Comparison of ENCODE assay signal across 14 cellular contexts in the genomic region with DNA sequence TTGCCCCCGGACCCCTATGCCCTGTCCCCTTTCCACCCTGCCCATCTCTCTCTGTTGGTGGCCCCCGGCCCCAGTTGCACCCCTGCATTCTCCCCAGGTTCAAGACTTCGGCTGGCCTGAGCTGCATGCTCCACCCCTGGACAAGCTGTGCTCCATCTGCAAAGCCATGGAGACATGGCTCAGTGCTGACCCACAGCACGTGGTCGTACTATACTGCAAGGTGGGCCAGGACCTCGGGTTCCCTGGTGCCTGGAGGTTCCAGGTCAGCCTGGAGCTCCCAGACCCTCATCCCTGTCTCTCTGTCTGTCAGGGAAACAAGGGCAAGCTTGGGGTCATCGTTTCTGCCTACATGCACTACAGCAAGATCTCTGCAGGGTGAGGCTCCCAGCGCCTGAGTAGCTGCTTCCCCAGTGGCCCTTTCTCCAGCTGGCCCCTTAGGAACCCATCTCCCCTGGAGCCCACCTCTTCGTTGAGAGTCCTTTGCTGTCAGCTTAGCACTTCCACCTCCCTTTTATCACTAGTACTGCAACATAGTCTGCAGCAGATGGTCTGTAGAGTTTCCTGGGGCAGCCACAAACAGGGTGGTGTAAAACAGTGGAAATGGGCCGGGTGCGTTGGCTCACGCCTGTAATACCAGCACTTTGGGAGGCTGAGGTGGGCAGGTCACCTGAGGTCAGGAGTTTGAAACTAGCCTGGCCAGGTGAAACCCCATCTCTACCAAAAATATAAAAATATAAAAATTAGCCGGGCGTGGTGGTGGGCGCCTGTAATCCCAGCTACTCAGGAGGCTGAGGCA. TPM values are rescaled to one million over a fixed set of nuclear protein-coding genes. Genes with fewer than 3 reads are reported as not detected.
DNase-seq lines count a peak whose midpoint lies in the region; ATAC-seq and TF ChIP-seq lines count a peak whose summit lies in the region.
"Had no signal": no experiment of that assay in that cellular context is flagged by ENCODE, and none has a peak within 500 bp of the region (broad histone marks: within the 10 kb centered on the region; RNA-seq: fewer than 3 reads in every experiment).

No MANE protein-coding gene starts in this region.

- no peaks in the 10 kb centered on the region for H3K36me3 Mint-ChIP-seq in activated T-cell treated with anti-CD3 and anti-CD28 coated beads, Interleukin-2, amount 50 U/mL, for 72 hours (ENCODE audit: insufficient read depth in 2 of 2)
- no peaks in the 10 kb centered on the region for H3K36me3 Mint-ChIP-seq in activated naive CD8-positive, alpha-beta T cell treated with anti-CD3 and anti-CD28 coated beads, Interleukin-2, amount 10 ng/mL, durations not matched to agents 7 days and 5 days

- H3K4me1 Mint-ChIP-seq in activated T-cell treated with anti-CD3 and anti-CD28 coated beads, Interleukin-2, amount 50 U/mL, for 72 hours (ENCODE audit: low read depth), result peaks cover 16% of the 10 kb centered on the region
- H3K4me1 Mint-ChIP-seq in activated naive CD8-positive, alpha-beta T cell treated with anti-CD3 and anti-CD28 coated beads, Interleukin-2, amount 10 ng/mL, durations not matched to agents 7 days and 5 days, result peaks cover 8% of the 10 kb centered on the region

- peak overlapping the region; percentile 17 for H3K56ac ChIP-seq in mesendoderm (ENCODE audit: low read length)

- no peak overlapping the region for H2BK5ac ChIP-seq in mesendoderm (ENCODE audit: low read length)

- no peak for DNase-seq in activated T-cell treated with anti-CD3 and anti-CD28 coated beads, Interleukin-2, amount 50 U/mL, for 72 hours
- no peak for DNase-seq in activated T-cell treated with anti-CD3 and anti-CD28 coated beads, Interleukin-2, amount 50 U/mL, for 1 hour
- DNase-seq in activated naive CD8-positive, alpha-beta T cell treated with anti-CD3 and anti-CD28 coated beads, Interleukin-2, amount 10 ng/mL, durations not matched to agents 7 days and 5 days, result peak; percentile 30
- DNase-seq in mesendoderm (no peak), substantia nigra (lab: John Stamatoyannopoulos, UW) (no peak), NCI-H345 (lab: John Stamatoyannopoulos, UW) (no peak), activated gamma-delta T cell treated with Interleukin-2 at 50 U/mL for 16 hours (no peak), GM20000 (ENCODE audit: low spot score) (no peak)
- DNase-seq: colonic mucosa, T1000 had no signal

- no peak overlapping the region for H3K4me3 ChIP-seq in mesendoderm (ENCODE audit: low read length)

- no peak overlapping the region for H2BK15ac ChIP-seq in mesendoderm (replicated peaks; ENCODE audit: low read depth)

- POLR2A ChIA-PET in activated naive CD8-positive, alpha-beta T cell treated with anti-CD3 and anti-CD28 coated beads, Interleukin-2, amount 10 ng/mL, durations not matched to agents 7 days and 5 days (lab: Charles Lee), result interaction anchor here (3.5 kb wide), 1 partner anchor 24 kb away, joined by 17 read pairs; the partner anchor contains the start of gene SPRYD3

- no peak overlapping the region for H2AK5ac ChIP-seq in mesendoderm (ENCODE audit: low read length)

- H3K4me3 Mint-ChIP-seq in activated T-cell treated with anti-CD3 and anti-CD28 coated beads, Interleukin-2, amount 50 U/mL, for 72 hours, result peak overlapping the region; percentile 7 to 19
- no peak overlapping the region for H3K4me3 Mint-ChIP-seq in activated naive CD8-positive, alpha-beta T cell treated with anti-CD3 and anti-CD28 coated beads, Interleukin-2, amount 10 ng/mL, durations not matched to agents 7 days and 5 days

- H3K36me3 ChIP-seq in mesendoderm (ENCODE audit: control insufficient read depth, insufficient read depth, low read length), result no peaks in the 10 kb centered on the region
- H3K36me3 ChIP-seq: colonic mucosa had no signal

- H3K27ac ChIP-seq in mesendoderm (ENCODE audit: low read depth, low read length), result no peak overlapping the region
- peak overlapping the region; percentile 99 for H3K27ac ChIP-seq in substantia nigra (ENCODE audit: low read depth, low read length, poor library complexity, severe bottlenecking)

- H3K27me3 ChIP-seq in mesendoderm (ENCODE audit: insufficient read depth, low read length, poor library complexity), result no peaks in the 10 kb centered on the region
- H3K27me3 ChIP-seq: colonic mucosa had no signal

- peaks cover 15% of the 10 kb centered on the region for H3K4me1 ChIP-seq in mesendoderm (ENCODE audit: control insufficient read depth, low read depth, low read length)

- no peak overlapping the region for H2BK120ac ChIP-seq in mesendoderm (ENCODE audit: low read depth, low read length)

- H3K79me2 ChIP-seq in mesendoderm (ENCODE audit: control insufficient read depth, insufficient read depth, low read length), result peaks cover 15% of the 10 kb centered on the region

- no peak overlapping the region for H4K8ac ChIP-seq in mesendoderm (ENCODE audit: low read depth, low read length)

- H3K4me2 ChIP-seq in mesendoderm (ENCODE audit: low read length), result no peak overlapping the region

- no peak overlapping the region for H4K5ac ChIP-seq in mesendoderm (ENCODE audit: low read length)

- no CpG with 5 or more reads among the region's 15 CpGs for WGBS in mesendoderm (ENCODE audit: extremely low coverage, insufficient coverage, low lambda C conversion rate)

- no peak for ATAC-seq in activated T-cell treated with anti-CD3 and anti-CD28 coated beads, Interleukin-2, amount 50 U/mL, for 72 hours (replicated peaks in 1 of 2)
- ATAC-seq in activated naive CD8-positive, alpha-beta T cell treated with anti-CD3 and anti-CD28 coated beads, Interleukin-2, amount 10 ng/mL, durations not matched to agents 7 days and 5 days (ENCODE audit: low read depth), result no peak

- H3K9me3 Mint-ChIP-seq in activated T-cell treated with anti-CD3 and anti-CD28 coated beads, Interleukin-2, amount 50 U/mL, for 72 hours, result no peaks in the 10 kb centered on the region
- no peaks in the 10 kb centered on the region for H3K9me3 Mint-ChIP-seq in activated naive CD8-positive, alpha-beta T cell treated with anti-CD3 and anti-CD28 coated beads, Interleukin-2, amount 10 ng/mL, durations not matched to agents 7 days and 5 days

- H3K18ac ChIP-seq in mesendoderm (ENCODE audit: low read length), result no peak overlapping the region

- no peak overlapping the region for H3K27ac Mint-ChIP-seq in activated T-cell treated with anti-CD3 and anti-CD28 coated beads, Interleukin-2, amount 50 U/mL, for 72 hours
- no peak overlapping the region for H3K27ac Mint-ChIP-seq in activated naive CD8-positive, alpha-beta T cell treated with anti-CD3 and anti-CD28 coated beads, Interleukin-2, amount 10 ng/mL, durations not matched to agents 7 days and 5 days

- no peak for TF ChIP-seq CTCF in GM20000 (IDR thresholded peaks at IDR 0.05; ENCODE audit: extremely low read depth, missing control alignments)

- no peak overlapping the region for H3K4ac ChIP-seq in mesendoderm (ENCODE audit: low read depth, low read length)

- peaks cover 17% of the 10 kb centered on the region for H3K79me1 ChIP-seq in mesendoderm (ENCODE audit: low read length)

- H3K23ac ChIP-seq in mesendoderm (ENCODE audit: low read length), result no peak overlapping the region

- no peaks in the 10 kb centered on the region for H3K27me3 Mint-ChIP-seq in activated T-cell treated with anti-CD3 and anti-CD28 coated beads, Interleukin-2, amount 50 U/mL, for 72 hours (ENCODE audit: low read depth)
- peaks cover 4% of the 10 kb centered on the region for H3K27me3 Mint-ChIP-seq in activated naive CD8-positive, alpha-beta T cell treated with anti-CD3 and anti-CD28 coated beads, Interleukin-2, amount 10 ng/mL, durations not matched to agents 7 days and 5 days

- H3K9ac ChIP-seq in mesendoderm (ENCODE audit: low read length), result no peak overlapping the region

RNA-seq across cellular contexts. Expression of gene TNS2, which starts 5.8 kb away (rescaled TPM):
- total RNA-seq in activated T-cell treated with anti-CD3 and anti-CD28 coated beads, Interleukin-2, amount 50 U/mL, for 72 hours, result 1 to 10 TPM; 1.5 to 2.6 TPM
- 1 to 10 TPM; 1.9 to 3.0 TPM for total RNA-seq in activated naive CD8-positive, alpha-beta T cell treated with anti-CD3 and anti-CD28 coated beads, Interleukin-2, amount 10 ng/mL, durations not matched to agents 7 days and 5 days
- polyA plus RNA-seq in mesendoderm (2013, experiment 1 of 2), result 15.4 TPM
- polyA plus RNA-seq in mesendoderm (2013, experiment 2 of 2), result 22.5 TPM

RNA-seq across cellular contexts. Expression of gene SPRYD3, which starts 23.5 kb away (rescaled TPM):
- total RNA-seq in activated T-cell treated with anti-CD3 and anti-CD28 coated beads, Interleukin-2, amount 50 U/mL, for 72 hours, result 10 to 100 TPM; 30.0 to 31.5 TPM
- 10 to 100 TPM; 34.4 to 37.8 TPM for total RNA-seq in activated naive CD8-positive, alpha-beta T cell treated with anti-CD3 and anti-CD28 coated beads, Interleukin-2, amount 10 ng/mL, durations not matched to agents 7 days and 5 days
- polyA plus RNA-seq in mesendoderm (2013, experiment 1 of 2), result 4.4 TPM
- 4.3 TPM for polyA plus RNA-seq in mesendoderm (2013, experiment 2 of 2)

RNA-seq across cellular contexts. Expression of gene IGFBP6, which starts 41.8 kb away (rescaled TPM):
- total RNA-seq in activated T-cell treated with anti-CD3 and anti-CD28 coated beads, Interleukin-2, amount 50 U/mL, for 72 hours, result 1 to 10 TPM; 5.7 to 9.2 TPM
- total RNA-seq in activated naive CD8-positive, alpha-beta T cell treated with anti-CD3 and anti-CD28 coated beads, Interleukin-2, amount 10 ng/mL, durations not matched to agents 7 days and 5 days, result 1 to 10 TPM; 2.0 to 2.3 TPM
- 4.1 TPM for polyA plus RNA-seq in mesendoderm (2013, experiment 1 of 2)
- polyA plus RNA-seq in mesendoderm (2013, experiment 2 of 2), result 4.5 TPM

RNA-seq across cellular contexts. Expression of gene SOAT2, which starts 47.6 kb away (rescaled TPM):
- total RNA-seq in activated T-cell treated with anti-CD3 and anti-CD28 coated beads, Interleukin-2, amount 50 U/mL, for 72 hours, result 1 to 10 TPM; 2.2 to 7.9 TPM
- total RNA-seq in activated naive CD8-positive, alpha-beta T cell treated with anti-CD3 and anti-CD28 coated beads, Interleukin-2, amount 10 ng/mL, durations not matched to agents 7 days and 5 days, result 10 to 100 TPM in 1 of 2 experiments, 1 to 10 TPM in 1; 9.8 to 10.4 TPM
- not detected for polyA plus RNA-seq in mesendoderm (2013, experiment 1 of 2)
- polyA plus RNA-seq in mesendoderm (2013, experiment 2 of 2), result 0.01 TPM
- total RNA-seq: fibroblast of villous mesenchyme, pulmonary artery endothelial cell, urinary bladder had no signal
- polyA plus RNA-seq: keratinocyte had no signal

RNA-seq across cellular contexts. Expression of gene EIF4B, which starts 49.4 kb away (rescaled TPM):
- total RNA-seq in activated T-cell treated with anti-CD3 and anti-CD28 coated beads, Interleukin-2, amount 50 U/mL, for 72 hours, result 100 to 1,000 TPM; 622 to 633 TPM
- 100 to 1,000 TPM; 439 to 448 TPM for total RNA-seq in activated naive CD8-positive, alpha-beta T cell treated with anti-CD3 and anti-CD28 coated beads, Interleukin-2, amount 10 ng/mL, durations not matched to agents 7 days and 5 days
- polyA plus RNA-seq in mesendoderm (2013, experiment 1 of 2), result 385 TPM
- polyA plus RNA-seq in mesendoderm (2013, experiment 2 of 2), result 407 TPM
